In the genomic region with DNA sequence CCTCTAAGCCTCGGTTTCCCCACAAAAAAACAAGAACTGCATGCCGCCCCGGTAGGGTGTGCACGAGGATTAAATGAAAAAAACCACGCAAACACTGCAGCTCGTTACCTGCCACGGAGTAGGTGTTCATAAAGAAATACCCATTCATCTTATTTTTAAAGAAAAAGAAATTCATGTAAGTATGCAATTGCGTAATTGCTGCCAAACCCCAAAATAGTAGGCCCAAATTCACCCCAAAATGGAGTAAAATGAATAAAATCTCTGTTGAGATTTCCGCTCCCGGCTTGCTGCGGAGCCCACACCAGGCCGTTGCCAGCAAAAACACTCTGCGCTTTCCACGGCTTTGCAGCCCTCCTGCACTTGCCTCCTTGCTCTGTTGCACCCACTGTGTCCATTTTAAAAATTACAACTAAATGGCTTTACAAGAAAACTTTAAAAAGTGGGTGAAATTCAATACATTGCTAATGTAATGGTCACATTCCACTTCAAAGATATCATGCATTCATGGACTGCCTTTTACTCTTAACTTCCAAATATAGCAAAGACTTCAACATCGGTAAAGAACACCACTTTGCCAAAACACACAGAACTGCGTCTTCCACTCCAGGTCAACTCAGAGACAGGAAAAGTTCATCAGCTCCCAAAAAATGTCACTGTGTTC, we compare ENCODE assay signal across 16 cellular contexts.
DNase-seq lines count a peak whose midpoint lies in the region; ATAC-seq, FAIRE-seq and TF ChIP-seq lines count a peak whose summit lies in the region.
"Had no signal": no experiment of that assay in that cellular context is flagged by ENCODE, and none has a peak within 500 bp of the region (broad histone marks: within the 10 kb centered on the region; RNA-seq: fewer than 3 reads in every experiment).

No MANE protein-coding gene starts in this region.

- TF ChIP-seq CTCF in HepG2 (CRISPR knock-in tag; IDR thresholded peaks at IDR 0.05) (no peak), right lobe of liver (IDR thresholded peaks at IDR 0.05) (no peak), astrocyte of the cerebellum (IDR thresholded peaks at IDR 0.05; ENCODE audit: low read depth, low read length, missing control alignments) (peak; percentile 24)

- H2AFZ ChIP-seq in HepG2 (ENCODE audit: low read length), result no peak overlapping the region

- H4K20me1 ChIP-seq in HepG2 (ENCODE audit: insufficient read depth, low read length), result peaks cover 55% of the 10 kb centered on the region

- peaks cover 52 to 82% of the 10 kb centered on the region in 2 experiments for H3K36me3 ChIP-seq in HepG2 (replicated peaks in 1 of 2; ENCODE audit: control insufficient read depth in 1 of 2, insufficient read depth in 2 of 2, low read length in 2 of 2)
- H3K36me3 ChIP-seq in right lobe of liver, result peaks cover 0 to 29% (median 7%) of the 10 kb centered on the region in 4 donors
- H3K36me3 ChIP-seq in aorta (ENCODE audit: control insufficient read depth in 1 of 2, insufficient read depth in 2 of 2, low read length in 1 of 2), result peaks cover 3 to 7% of the 10 kb centered on the region in 2 donors

- intact Hi-C loops in HepG2 (cut with micrococcal nuclease; ENCODE audit: unreplicated experiment), result loop anchor here (5.0 kb wide), 2 partner anchors 41 to 86 kb away; no protein-coding TSS in a partner anchor
- intact Hi-C loops in right lobe of liver (cut with DNase I), result no loop called here
- intact Hi-C loops in aorta (cut with DNase I), result loop anchor here in 1 of 2 donors (5.0 kb wide), 1 partner anchor 41 kb away; no protein-coding TSS in a partner anchor

- H3K4me1 ChIP-seq in HepG2 (ENCODE audit: insufficient read depth, low read length) (peaks cover 43% of the 10 kb centered on the region), right lobe of liver (peaks cover 0 to 28% (median 3%) of the 10 kb centered on the region in 4 donors), aorta (ENCODE audit: control insufficient read depth in 1 of 2, insufficient read depth in 2 of 2, low read length in 2 of 2) (no peaks in the 10 kb centered on the region)

- ATAC-seq in HepG2 (no peak), right lobe of liver (no peak), aorta (ENCODE audit: low FRiP score) (peak; percentile 83), GM18873 (IDR thresholded peaks at IDR 0.05; ENCODE audit: low FRiP score, unreplicated experiment) (no peak)

- WGBS in HepG2 (ENCODE audit: low lambda C conversion rate), result 97% methylated on average over 16 of the region's 16 CpGs
- 80% methylated on average over 13 of the region's 16 CpGs for WGBS in right lobe of liver (ENCODE audit: insufficient coverage, low coverage, low lambda C conversion rate, missing lambda C conversion rate)
- 6 to 9% methylated on average over 16 of the region's 16 CpGs for WGBS in aorta, 2 donors

- CTCF ChIA-PET in HepG2 (lab: Yijun Ruan, JAX; ENCODE audit: low intra/inter-chr PET ratio, low total read pairs), result no interaction called here

- POLR2A ChIA-PET in HepG2 (lab: Yijun Ruan, JAX), result no interaction called here

- TF ChIP-seq EP300 in HepG2 (IDR thresholded peaks at IDR 0.05; ENCODE audit: low read depth in 2 of 2, low read length in 2 of 2) (no peak), HepG2 (CRISPR knock-in tag; IDR thresholded peaks at IDR 0.05; ENCODE audit: borderline replicate concordance) (no peak)

- H3K27me3 ChIP-seq in HepG2 (ENCODE audit: control insufficient read depth in 1 of 2, insufficient read depth in 2 of 2, low read length in 2 of 2), result no peaks in the 10 kb centered on the region
- no peaks in the 10 kb centered on the region for H3K27me3 ChIP-seq in right lobe of liver
- no peaks in the 10 kb centered on the region for H3K27me3 ChIP-seq in aorta (ENCODE audit: control insufficient read depth in 1 of 2, insufficient read depth in 2 of 2, low read length in 1 of 2)
- H3K27me3 ChIP-seq: thyroid gland had no signal

- FAIRE-seq in HepG2 (lab: Jason Lieb, UNC), result no peak

- H3K9me3 ChIP-seq in HepG2 (ENCODE audit: low read length) (no peaks in the 10 kb centered on the region), right lobe of liver (no peaks in the 10 kb centered on the region), aorta (ENCODE audit: control insufficient read depth, low read length) (no peaks in the 10 kb centered on the region)
- H3K9me3 ChIP-seq: thyroid gland had no signal

- in situ Hi-C loops in HepG2 (cut with HindIII; ENCODE audit: extremely low pct_ligation_motif_present, low pct_unique_long_range_greater_than_20kb) (no loop called here), astrocyte of the cerebellum (cut with HindIII; ENCODE audit: low sequenced_read_pairs) (no loop called here)

- TF ChIP-seq RAD21 in HepG2 (CRISPR knock-in tag; IDR thresholded peaks at IDR 0.05), result no peak

- H3K4me2 ChIP-seq in HepG2 (ENCODE audit: low read depth, low read length), result no peak overlapping the region

- TF ChIP-seq POLR2A in HepG2 (IDR thresholded peaks at IDR 0.05; ENCODE audit: insufficient read depth in 1 of 2, low read depth in 2 of 2, low read length in 2 of 2), result no peak
- no peak for TF ChIP-seq POLR2A in right lobe of liver (IDR thresholded peaks at IDR 0.05)

- peaks cover 7% of the 10 kb centered on the region for H3K79me2 ChIP-seq in HepG2 (ENCODE audit: insufficient read depth, low read length)

- BruUV-seq in HepG2 (replicated peaks; lab: Mats Ljungman, UMichigan), result no TSS peak

- DNase-seq in HepG2 (ENCODE audit: low spot score) (no peak), right lobe of liver (no peak), astrocyte of the cerebellum (ENCODE audit: low read depth) (peak; percentile 35), hepatic stellate cell (ENCODE audit: low spot score) (peak; percentile 49), aorta (peak in 1 of 2 donors; percentile 57), amygdala (lab: John Stamatoyannopoulos, UW) (no peak), KG1 (lab: John Stamatoyannopoulos, UW) (no peak)
- DNase-seq: ACHN; activated effector memory CD4-positive, alpha-beta T cell treated with anti-CD3 and anti-CD28 coated beads, Interleukin-2, amount 50 U/mL, for 16 hours; cerebellar nuclear complex; DMS153; NCI-H2029; occipital lobe; SHP77 treated with DMSO at 0.1 percent for 48 hours; thyroid gland had no signal

- H3K27ac ChIP-seq in HepG2 (ENCODE audit: extremely low read length, insufficient read depth, low read length) (no peak overlapping the region), right lobe of liver (no peak overlapping the region), aorta (ENCODE audit: low read depth in 1 of 2, low read length in 2 of 2) (peak overlapping the region in 1 of 2 donors; percentile 76)
- H3K27ac ChIP-seq: thyroid gland had no signal

- no peak overlapping the region for H3K4me3 ChIP-seq in HepG2 (replicated peaks in 1 of 3; ENCODE audit: insufficient read depth in 1 of 3, low read depth in 2 of 3, low read length in 3 of 3)
- no peak overlapping the region for H3K4me3 ChIP-seq in right lobe of liver
- H3K4me3 ChIP-seq in astrocyte of the cerebellum (ENCODE audit: low read depth, low read length), result no peak overlapping the region
- no peak overlapping the region for H3K4me3 ChIP-seq in aorta (ENCODE audit: low read length in 2 of 2)
- H3K4me3 ChIP-seq: thyroid gland had no signal

- H3K9ac ChIP-seq in HepG2 (ENCODE audit: insufficient read depth, low read depth, low read length), result no peak overlapping the region

TF ChIP-seq in HepG2, 621 proteins besides CTCF, POLR2A, EP300 and RAD21:
- TF ChIP-seq DMAP1 (CRISPR knock-in tag; IDR thresholded peaks at IDR 0.05), result no peak
- TF ChIP-seq KAT8 (CRISPR knock-in tag; IDR thresholded peaks at IDR 0.05), result no peak
- TF ChIP-seq EHMT2 (IDR thresholded peaks at IDR 0.05; ENCODE audit: borderline replicate concordance, low read depth, low read length), result no peak
- no peak for TF ChIP-seq TSC22D2 (CRISPR knock-in tag; IDR thresholded peaks at IDR 0.05; ENCODE audit: borderline replicate concordance)
- TF ChIP-seq ZNF672 (CRISPR knock-in tag; IDR thresholded peaks at IDR 0.05), result no peak
- TF ChIP-seq HOXD1 (CRISPR knock-in tag; IDR thresholded peaks at IDR 0.05), result no peak
- no peak for TF ChIP-seq ZNF337 (CRISPR knock-in tag; IDR thresholded peaks at IDR 0.05; ENCODE audit: borderline replicate concordance, low read depth)
- no peak for TF ChIP-seq MYC (CRISPR knock-in tag; IDR thresholded peaks at IDR 0.05; ENCODE audit: borderline replicate concordance)
- no peak for TF ChIP-seq RFX5 (IDR thresholded peaks at IDR 0.05; ENCODE audit: low read depth, low read length)
- peak; percentile 77 for TF ChIP-seq CEBPB (IDR thresholded peaks at IDR 0.05; ENCODE audit: borderline replicate concordance, low read depth, low read length)
- no peak for TF ChIP-seq ARNTL (CRISPR knock-in tag; IDR thresholded peaks at IDR 0.05)
- no peak for TF ChIP-seq ZMYM2 (CRISPR knock-in tag; IDR thresholded peaks at IDR 0.05)
- no peak for TF ChIP-seq HOXA7 (CRISPR knock-in tag; IDR thresholded peaks at IDR 0.05)
- TF ChIP-seq CAMTA2 (CRISPR knock-in tag; IDR thresholded peaks at IDR 0.05; ENCODE audit: borderline replicate concordance), result no peak
- 0 out of 2 replicates have a peak, but pooled peaks have one; percentile 40 for TF ChIP-seq ZNF75D (CRISPR knock-in tag; IDR thresholded peaks at IDR 0.05; ENCODE audit: borderline replicate concordance)
- no peak for TF ChIP-seq SAP130 (CRISPR knock-in tag; IDR thresholded peaks at IDR 0.05; ENCODE audit: low read depth)

Comparison
In these comparisons a context has a peak if more than half of its experiments do, and no peak if none do; other contexts are left out.
1. DNase-seq: peak in astrocyte of the cerebellum (single experiment) and hepatic stellate cell (single experiment); none in HepG2 (single experiment), right lobe of liver (0 of 3), amygdala (0 of 56) and KG1 (single experiment).